ENCODE assay signal across 2 cellular contexts in the genomic region with DNA sequence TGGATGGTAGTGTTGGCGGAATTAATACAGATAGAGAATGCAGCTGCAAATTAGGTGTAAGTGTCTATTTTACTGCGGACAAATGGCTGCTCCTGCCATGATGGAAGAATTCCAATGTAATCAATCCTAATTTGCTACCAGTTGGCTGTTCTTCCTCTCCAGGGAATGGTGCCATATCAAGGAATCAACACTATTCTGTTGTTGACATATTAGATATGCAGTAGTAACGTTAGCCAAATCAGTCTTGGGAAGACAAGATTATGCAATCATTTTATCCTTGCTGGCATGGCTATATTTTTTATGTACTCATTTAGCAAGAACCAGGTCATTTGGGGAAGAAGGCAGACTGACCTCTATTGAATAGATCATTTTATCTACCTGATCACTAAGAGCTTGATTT.
TF ChIP-seq lines count a peak whose summit lies in the region.

No MANE protein-coding gene starts in this region.

TF ChIP-seq in liver, 16 proteins besides CTCF, POLR2A, EP300 and RAD21 (continued from another document):
- TF ChIP-seq, protein P1, sequence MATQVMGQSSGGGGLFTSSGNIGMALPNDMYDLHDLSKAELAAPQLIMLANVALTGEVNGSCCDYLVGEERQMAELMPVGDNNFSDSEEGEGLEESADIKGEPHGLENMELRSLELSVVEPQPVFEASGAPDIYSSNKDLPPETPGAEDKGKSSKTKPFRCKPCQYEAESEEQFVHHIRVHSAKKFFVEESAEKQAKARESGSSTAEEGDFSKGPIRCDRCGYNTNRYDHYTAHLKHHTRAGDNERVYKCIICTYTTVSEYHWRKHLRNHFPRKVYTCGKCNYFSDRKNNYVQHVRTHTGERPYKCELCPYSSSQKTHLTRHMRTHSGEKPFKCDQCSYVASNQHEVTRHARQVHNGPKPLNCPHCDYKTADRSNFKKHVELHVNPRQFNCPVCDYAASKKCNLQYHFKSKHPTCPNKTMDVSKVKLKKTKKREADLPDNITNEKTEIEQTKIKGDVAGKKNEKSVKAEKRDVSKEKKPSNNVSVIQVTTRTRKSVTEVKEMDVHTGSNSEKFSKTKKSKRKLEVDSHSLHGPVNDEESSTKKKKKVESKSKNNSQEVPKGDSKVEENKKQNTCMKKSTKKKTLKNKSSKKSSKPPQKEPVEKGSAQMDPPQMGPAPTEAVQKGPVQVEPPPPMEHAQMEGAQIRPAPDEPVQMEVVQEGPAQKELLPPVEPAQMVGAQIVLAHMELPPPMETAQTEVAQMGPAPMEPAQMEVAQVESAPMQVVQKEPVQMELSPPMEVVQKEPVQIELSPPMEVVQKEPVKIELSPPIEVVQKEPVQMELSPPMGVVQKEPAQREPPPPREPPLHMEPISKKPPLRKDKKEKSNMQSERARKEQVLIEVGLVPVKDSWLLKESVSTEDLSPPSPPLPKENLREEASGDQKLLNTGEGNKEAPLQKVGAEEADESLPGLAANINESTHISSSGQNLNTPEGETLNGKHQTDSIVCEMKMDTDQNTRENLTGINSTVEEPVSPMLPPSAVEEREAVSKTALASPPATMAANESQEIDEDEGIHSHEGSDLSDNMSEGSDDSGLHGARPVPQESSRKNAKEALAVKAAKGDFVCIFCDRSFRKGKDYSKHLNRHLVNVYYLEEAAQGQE (IDR thresholded peaks at IDR 0.05) = peak; percentile 24
- TF ChIP-seq JUND (IDR thresholded peaks at IDR 0.05) (peak in 1 of 2 donors; percentile 36), RXRA (IDR thresholded peaks at IDR 0.05) (peak in 1 of 2 donors; percentile 75), YY1 (IDR thresholded peaks at IDR 0.05) (peak; percentile 71), MAX (IDR thresholded peaks at IDR 0.05) (peak; percentile 30), HNF4G (IDR thresholded peaks at IDR 0.05) (no peak), SP1 (IDR thresholded peaks at IDR 0.05) (no peak), FOXA2 (IDR thresholded peaks at IDR 0.05) (peak; percentile 89), HNF4A (conservative IDR thresholded peaks at IDR 0.05) (peak in 1 of 2 donors; percentile 61), ZBTB33 (IDR thresholded peaks at IDR 0.05) (no peak), GABPA (IDR thresholded peaks at IDR 0.05 in 1 of 2, conservative IDR thresholded peaks at IDR 0.05 in 1 of 2) (no peak)
- TF ChIP-seq, protein P2, sequence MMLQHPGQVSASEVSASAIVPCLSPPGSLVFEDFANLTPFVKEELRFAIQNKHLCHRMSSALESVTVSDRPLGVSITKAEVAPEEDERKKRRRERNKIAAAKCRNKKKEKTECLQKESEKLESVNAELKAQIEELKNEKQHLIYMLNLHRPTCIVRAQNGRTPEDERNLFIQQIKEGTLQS (IDR thresholded peaks at IDR 0.05) = no peak
TF ChIP-seq in liver: peak in this region for 8.

TF ChIP-seq in HepG2, 621 proteins besides CTCF, POLR2A, EP300 and RAD21 (continued from another document):
- TF ChIP-seq ZNF407 (CRISPR knock-in tag; IDR thresholded peaks at IDR 0.05; ENCODE audit: not compliant biosample characterization) (no peak), HMG20A (CRISPR knock-in tag; IDR thresholded peaks at IDR 0.05; ENCODE audit: borderline replicate concordance) (no peak), THYN1 (CRISPR knock-in tag; IDR thresholded peaks at IDR 0.05; ENCODE audit: borderline replicate concordance, low read depth) (no peak), ZNF891 (CRISPR knock-in tag; IDR thresholded peaks at IDR 0.05) (no peak), ZMYM3 (CRISPR knock-in tag; IDR thresholded peaks at IDR 0.05) (no peak), ZNF367 (CRISPR knock-in tag; IDR thresholded peaks at IDR 0.05; ENCODE audit: borderline replicate concordance) (no peak), ONECUT2 (CRISPR knock-in tag; IDR thresholded peaks at IDR 0.05) (no peak), STAT5B (CRISPR knock-in tag; IDR thresholded peaks at IDR 0.05) (no peak), ZNF549 (CRISPR knock-in tag; IDR thresholded peaks at IDR 0.05) (no peak), U2AF1 (optimal IDR thresholded peaks at IDR 0.05; ENCODE audit: low read depth, low read length) (no peak), PRDM10 (CRISPR knock-in tag; IDR thresholded peaks at IDR 0.05; ENCODE audit: low read depth) (no peak), RARG (CRISPR knock-in tag; IDR thresholded peaks at IDR 0.05; ENCODE audit: low read depth) (no peak)
- TF ChIP-seq, protein P3, sequence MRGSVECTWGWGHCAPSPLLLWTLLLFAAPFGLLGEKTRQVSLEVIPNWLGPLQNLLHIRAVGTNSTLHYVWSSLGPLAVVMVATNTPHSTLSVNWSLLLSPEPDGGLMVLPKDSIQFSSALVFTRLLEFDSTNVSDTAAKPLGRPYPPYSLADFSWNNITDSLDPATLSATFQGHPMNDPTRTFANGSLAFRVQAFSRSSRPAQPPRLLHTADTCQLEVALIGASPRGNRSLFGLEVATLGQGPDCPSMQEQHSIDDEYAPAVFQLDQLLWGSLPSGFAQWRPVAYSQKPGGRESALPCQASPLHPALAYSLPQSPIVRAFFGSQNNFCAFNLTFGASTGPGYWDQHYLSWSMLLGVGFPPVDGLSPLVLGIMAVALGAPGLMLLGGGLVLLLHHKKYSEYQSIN (CRISPR knock-in tag; IDR thresholded peaks at IDR 0.05; ENCODE audit: borderline replicate concordance) = no peak
TF ChIP-seq in HepG2: peak in this region for 0.
